In genomic region chr10:69496352-69497234, GRCh38 we compare ENCODE assay signal across 23 cellular contexts. TPM values are rescaled to one million over a fixed set of nuclear protein-coding genes. Genes with fewer than 3 reads are reported as not detected.
DNase-seq lines count a peak whose midpoint lies in the region; ATAC-seq, FAIRE-seq and TF ChIP-seq lines count a peak whose summit lies in the region.
"Had no signal": no experiment of that assay in that cellular context is flagged by ENCODE, and none has a peak within 500 bp of the region (broad histone marks: within the 10 kb centered on the region; RNA-seq: fewer than 3 reads in every experiment).

No MANE protein-coding gene starts in this region.

- H3K27me3 Mint-ChIP-seq in T-helper 17 cell: no peaks in the 10 kb centered on the region
- H3K27me3 Mint-ChIP-seq: activated CD4-positive, alpha-beta T cell treated with anti-CD3 and anti-CD28 coated beads, Interleukin-2, amount 10 ng/mL, durations not matched to agents 7 days and 5 days; central memory CD8-positive, alpha-beta T cell had no signal

- no peak for FAIRE-seq in HepG2 (lab: Jason Lieb, UNC)

- TF ChIP-seq POLR2A in HepG2 (IDR thresholded peaks at IDR 0.05; ENCODE audit: insufficient read depth in 1 of 2, low read depth in 2 of 2, low read length in 2 of 2) (no peak), spleen (IDR thresholded peaks at IDR 0.05) (no peak)

- no peak overlapping the region for H3K4me3 ChIP-seq in HepG2 (replicated peaks in 1 of 3; ENCODE audit: insufficient read depth in 1 of 3, low read depth in 2 of 3, low read length in 3 of 3)
- H3K4me3 ChIP-seq in spleen: no peak overlapping the region
- H3K4me3 ChIP-seq: SJSA1, suprapubic skin had no signal

- H2AFZ ChIP-seq in HepG2 (ENCODE audit: low read length): no peak overlapping the region

- BruUV-seq in HepG2 (replicated peaks; lab: Mats Ljungman, UMichigan): no TSS peak

- DNase-seq in G401 (ENCODE audit: low spot score): peak; percentile 54
- DNase-seq in T-helper 17 cell: no peak
- no peak for DNase-seq in HepG2 (ENCODE audit: low spot score)
- peak; percentile 40 for DNase-seq in spleen
- no peak for DNase-seq in NCI-H128 (lab: John Stamatoyannopoulos, UW; ENCODE audit: unreplicated experiment)
- no peak for DNase-seq in activated gamma-delta T cell (lab: John Stamatoyannopoulos, UW)
- DNase-seq: activated CD4-positive, alpha-beta T cell treated with anti-CD3 and anti-CD28 coated beads, Interleukin-2, amount 10 ng/mL, durations not matched to agents 7 days and 5 days; activated CD8-positive, alpha-beta memory T cell treated with anti-CD3 and anti-CD28 coated beads, Interleukin-2, amount 50 U/mL, for 48 hours; amniotic stem cell; HFFc6; NCI-H1694; NCI-H774; retina; stimulated activated CD8-positive, alpha-beta memory T cell treated with anti-CD3 and anti-CD28 coated beads, Interleukin-4, amount 100 ng/mL, for 48 hours had no signal

- POLR2A ChIA-PET in HepG2 (lab: Yijun Ruan, JAX): no interaction called here

- CTCF ChIA-PET in HepG2 (lab: Yijun Ruan, JAX; ENCODE audit: low intra/inter-chr PET ratio, low total read pairs): no interaction called here

- H3K27ac ChIP-seq in HepG2 (ENCODE audit: extremely low read length, insufficient read depth, low read length) (no peak overlapping the region), spleen (no peak overlapping the region)
- H3K27ac ChIP-seq: C4-2B, SJSA1, VCaP had no signal

- ATAC-seq in T-helper 17 cell (no peak), HepG2 (no peak), GM18517 (IDR thresholded peaks at IDR 0.05; ENCODE audit: unreplicated experiment) (no peak), GM18867 (IDR thresholded peaks at IDR 0.05; ENCODE audit: unreplicated experiment) (no peak)
- ATAC-seq: left lobe of liver had no signal

- H3K4me2 ChIP-seq in HepG2 (ENCODE audit: low read depth, low read length): no peak overlapping the region

- H3K36me3 ChIP-seq in HepG2 (replicated peaks in 1 of 2; ENCODE audit: control insufficient read depth in 1 of 2, insufficient read depth in 2 of 2, low read length in 2 of 2): no peaks in the 10 kb centered on the region
- peaks cover 0 to 24% (median 0%) of the 10 kb centered on the region in 6 donors for H3K36me3 ChIP-seq in spleen
- H3K36me3 ChIP-seq: SJSA1, suprapubic skin had no signal

- H3K27ac Mint-ChIP-seq in T-helper 17 cell: peak overlapping the region; percentile 41
- H3K27ac Mint-ChIP-seq: activated CD4-positive, alpha-beta T cell treated with anti-CD3 and anti-CD28 coated beads, Interleukin-2, amount 10 ng/mL, durations not matched to agents 7 days and 5 days; HFFc6; T-helper 1 cell treated with Interleukin-12 subunit alpha and Interleukin-12 subunit beta and Interleukin-4 antibody, amounts not matched to agents 30 μg/mL and 1 μg/mL, for 36 hours had no signal

- H3K9me3 ChIP-seq in T-helper 17 cell (ENCODE audit: control insufficient read depth, low read length, poor library complexity, severe bottlenecking) (no peaks in the 10 kb centered on the region), HepG2 (ENCODE audit: low read length) (no peaks in the 10 kb centered on the region), spleen (no peaks in the 10 kb centered on the region)
- H3K9me3 ChIP-seq: SJSA1, suprapubic skin had no signal

- in situ Hi-C loops in G401 (cut with HindIII; ENCODE audit: low sequenced_read_pairs): no loop called here
- in situ Hi-C loops in HepG2 (cut with HindIII; ENCODE audit: extremely low pct_ligation_motif_present, low pct_unique_long_range_greater_than_20kb): no loop called here

- H3K4me3 Mint-ChIP-seq in T-helper 17 cell: no peak overlapping the region
- H3K4me3 Mint-ChIP-seq: activated CD4-positive, alpha-beta T cell treated with anti-CD3 and anti-CD28 coated beads, Interleukin-2, amount 10 ng/mL, durations not matched to agents 7 days and 5 days; central memory CD8-positive, alpha-beta T cell; HFFc6; T-helper 1 cell treated with Interleukin-12 subunit alpha and Interleukin-12 subunit beta and Interleukin-4 antibody, amounts not matched to agents 30 μg/mL and 1 μg/mL, for 36 hours had no signal

- H3K27me3 ChIP-seq in HepG2 (ENCODE audit: control insufficient read depth in 1 of 2, insufficient read depth in 2 of 2, low read length in 2 of 2): no peaks in the 10 kb centered on the region; a peak in 2 of 5 replicates
- no peaks in the 10 kb centered on the region for H3K27me3 ChIP-seq in spleen (replicated peaks in 1 of 7)
- H3K27me3 ChIP-seq: SJSA1, suprapubic skin had no signal

- no peak for TF ChIP-seq CTCF in HepG2 (CRISPR knock-in tag; IDR thresholded peaks at IDR 0.05)
- TF ChIP-seq CTCF in spleen (IDR thresholded peaks at IDR 0.05 in 8 of 11, conservative IDR thresholded peaks at IDR 0.05 in 3 of 11): no peak

- TF ChIP-seq RAD21 in HepG2 (CRISPR knock-in tag; IDR thresholded peaks at IDR 0.05): no peak

- H3K9ac ChIP-seq in HepG2 (ENCODE audit: insufficient read depth, low read depth, low read length): no peak overlapping the region

- 31% methylated on average over 4 of the region's 6 CpGs for WGBS in HepG2 (ENCODE audit: low lambda C conversion rate)
- WGBS in spleen, 5 donors: 77 to 89% (median 81%) methylated on average over 5 to 6 of the region's 6 CpGs

- no peaks in the 10 kb centered on the region for H4K20me1 ChIP-seq in HepG2 (ENCODE audit: insufficient read depth, low read length)

- no peaks in the 10 kb centered on the region for H3K79me2 ChIP-seq in HepG2 (ENCODE audit: insufficient read depth, low read length)

- TF ChIP-seq EP300 in HepG2 (IDR thresholded peaks at IDR 0.05; ENCODE audit: low read depth in 2 of 2, low read length in 2 of 2) (no peak), HepG2 (CRISPR knock-in tag; IDR thresholded peaks at IDR 0.05; ENCODE audit: borderline replicate concordance) (no peak)

- intact Hi-C loops in HepG2 (cut with micrococcal nuclease; ENCODE audit: unreplicated experiment): no loop called here
- intact Hi-C loops in spleen (cut with DNase I; ENCODE audit: low total_unique reads): no loop called here

- peaks cover 3% of the 10 kb centered on the region for H3K36me3 Mint-ChIP-seq in T-helper 17 cell (ENCODE audit: low read depth)

- H3K4me1 ChIP-seq in HepG2 (ENCODE audit: insufficient read depth, low read length): no peaks in the 10 kb centered on the region
- peaks cover 0 to 30% (median 8%) of the 10 kb centered on the region in 6 donors for H3K4me1 ChIP-seq in spleen
- H3K4me1 ChIP-seq: SJSA1 had no signal

- peaks cover 42% of the 10 kb centered on the region for H3K4me1 Mint-ChIP-seq in T-helper 17 cell
- H3K4me1 Mint-ChIP-seq: central memory CD8-positive, alpha-beta T cell had no signal

TF ChIP-seq in HepG2, 621 proteins besides CTCF, POLR2A, EP300 and RAD21:
- no peak for TF ChIP-seq HHEX (CRISPR knock-in tag; IDR thresholded peaks at IDR 0.05)
- peak; percentile 92 for TF ChIP-seq ZNF768 (CRISPR knock-in tag; IDR thresholded peaks at IDR 0.05)
- TF ChIP-seq PAWR (CRISPR knock-in tag; IDR thresholded peaks at IDR 0.05; ENCODE audit: borderline replicate concordance): no peak
- TF ChIP-seq ZMYM3 (CRISPR knock-in tag; IDR thresholded peaks at IDR 0.05): 0 out of 2 replicates have a peak, but pooled peaks have one; percentile 44

RNA-seq across cellular contexts. Expression of gene TSPAN15, which starts 45.3 kb away (rescaled TPM):
- 10.2 and 14.6 TPM in 2 replicates for total RNA-seq in G401 (2014; rRNA removed; shearing (Covaris generic))
- 10 to 100 TPM; 20.3 to 28.7 TPM for total RNA-seq in T-helper 17 cell
- 0.27 and 0.34 TPM in 2 replicates for total RNA-seq in HepG2 (2016; rRNA removed; fragmentation: Illumina TruSeq; extraction: Trizol)
- 0.61 and 0.88 TPM in 2 replicates for total RNA-seq in HepG2 (2016; cell fraction: cytosol; rRNA removed; fragmentation: Illumina TruSeq; extraction: Trizol; ENCODE audit: low read depth)
- total RNA-seq in HepG2 (2016; cell fraction: insoluble cytoplasmic fraction; rRNA removed; fragmentation: Illumina TruSeq; extraction: Trizol): 0.28 TPM in 2 replicates
- 0.62 and 0.80 TPM in 2 replicates for total RNA-seq in HepG2 (2016; cell fraction: membrane; rRNA removed; fragmentation: Illumina TruSeq; extraction: Trizol)
- 0.28 and 1.2 TPM in 2 replicates for total RNA-seq in HepG2 (2016; cell fraction: nucleus; rRNA removed; fragmentation: Illumina TruSeq; extraction: Trizol)
- 3.2 and 5.1 TPM in 2 replicates for polyA plus RNA-seq in HepG2 (2011; rRNA removed)
- polyA plus RNA-seq in HepG2 (2011; cell fraction: cytosol; rRNA removed): 5.3 and 5.4 TPM in 2 replicates
- 2.8 and 3.1 TPM in 2 replicates for polyA plus RNA-seq in HepG2 (2011; cell fraction: nucleus; rRNA removed)
- polyA plus RNA-seq in HepG2 (2012): 3.9 and 5.4 TPM in 2 replicates
- 0.62 and 0.84 TPM in 2 replicates for polyA plus RNA-seq in HepG2 (2016; cell fraction: cytosol; fragmentation: Illumina TruSeq; extraction: Trizol; ENCODE audit: low read depth)
- polyA plus RNA-seq in HepG2 (2016; cell fraction: insoluble cytoplasmic fraction; fragmentation: Illumina TruSeq; extraction: Trizol; ENCODE audit: low read depth): 0.35 and 0.72 TPM in 2 replicates
- polyA plus RNA-seq in HepG2 (2016; cell fraction: membrane; fragmentation: Illumina TruSeq; extraction: Trizol; ENCODE audit: low read depth): 0.59 and 0.94 TPM in 2 replicates
- polyA plus RNA-seq in HepG2 (2016; cell fraction: nucleus; fragmentation: Illumina TruSeq; extraction: Trizol; ENCODE audit: insufficient read depth, low read depth): 1.5 and 2.6 TPM in 2 replicates
- polyA minus RNA-seq in HepG2 (2011; rRNA and poly(A)+ RNA removed; ENCODE audit: low replicate concordance): 7.5 and 42.0 TPM in 2 replicates
- polyA minus RNA-seq in HepG2 (2011; cell fraction: cytosol; rRNA and poly(A)+ RNA removed): 1.6 and 1.8 TPM in 2 replicates
- polyA minus RNA-seq in HepG2 (2011; cell fraction: nucleus; rRNA and poly(A)+ RNA removed): 2.8 and 3.5 TPM in 2 replicates
- total RNA-seq in spleen: 10 to 100 TPM; 23.8 to 68.4 (median 50.0) TPM
- 10 to 100 TPM; 13.5 to 28.2 (median 14.5) TPM for polyA plus RNA-seq in spleen

Comparison
In these comparisons a context has a peak if more than half of its experiments do, and no peak if none do; other contexts are left out.
1. DNase-seq: peak in G401 (single experiment) and spleen (single experiment); none in T-helper 17 cell (0 of 3), HepG2 (single experiment), NCI-H128 (single experiment) and activated gamma-delta T cell (single experiment).